Comparison of ENCODE assay signal across 24 cellular contexts in genomic region chr6:143288923-143289322, GRCh38.
DNase-seq lines count a peak whose midpoint lies in the region; ATAC-seq, FAIRE-seq and TF ChIP-seq lines count a peak whose summit lies in the region.
"Had no signal": no experiment of that assay in that cellular context is flagged by ENCODE, and none has a peak within 500 bp of the region (broad histone marks: within the 10 kb centered on the region; RNA-seq: fewer than 3 reads in every experiment).

No MANE protein-coding gene starts in this region.

- peak; percentile 19 for DNase-seq in activated CD4-positive, alpha-beta T cell treated with anti-CD3 and anti-CD28 coated beads, Interleukin-2, amount 10 ng/mL, durations not matched to agents 24 days and 14 days
- no peak for DNase-seq in activated CD4-positive, alpha-beta T cell treated with anti-CD3 and anti-CD28 coated beads for 48 hours
- DNase-seq in H1 (ENCODE audit: low read depth in 1 of 2, low spot score in 2 of 2) (peak in 1 of 2 experiments; percentile 46), AG20443 (ENCODE audit: low spot score) (no peak), amniotic stem cell (lab: John Stamatoyannopoulos, UW) (no peak)
- DNase-seq: BE2C; Calu3; CD8-positive, alpha-beta memory T cell; DND-41; GM23248; IMR-90; KG1; MG63; NCI-H1105 treated with DMSO at 0.1 percent for 48 hours; NCI-H2029; NCI-H446 treated with DMSO at 0.1 percent for 48 hours; NCI-H526 treated with DMSO at 0.1 percent for 48 hours; Right ventricle myocardium superior; RPMI8226 had no signal

- H2BK120ac ChIP-seq in H1 (replicated peaks; ENCODE audit: low read depth, low read length): no peak overlapping the region

- CTCF ChIA-PET in H1 (lab: Charles Lee; ENCODE audit: partially characterized antibody): no interaction called here

- FAIRE-seq in H1 (lab: Jason Lieb, UNC): peak; percentile 85

- no peak overlapping the region for H2BK12ac ChIP-seq in H1 (ENCODE audit: low read depth, low read length)

- no peak for ATAC-seq in GM19351 (IDR thresholded peaks at IDR 0.05; ENCODE audit: unreplicated experiment)
- no peak for ATAC-seq in activated CD4-positive, CD25-positive, alpha-beta regulatory T cell treated with anti-CD3 and anti-CD28 coated beads, Interleukin-2, amount 50 U/mL, for 24 hours

- H3K27ac ChIP-seq in H1 (ENCODE audit: low read depth, low read length): peak overlapping the region; percentile 79; the same call in 1 of the 2 replicates
- H3K27ac ChIP-seq in iPS-18a (ENCODE audit: low read length): peak overlapping the region; percentile 80
- H3K27ac ChIP-seq: 22Rv1, GM23248 had no signal

- no peak overlapping the region for H3K4ac ChIP-seq in H1 (replicated peaks; ENCODE audit: insufficient read length, low read depth, low read length)

- 0 out of 2 replicates have a peak overlapping the region, but pooled peaks have one; percentile 60 for H2BK5ac ChIP-seq in H1 (ENCODE audit: low read depth, low read length)

- no peak overlapping the region for H2AFZ ChIP-seq in H1 (ENCODE audit: low read length)
- H2AFZ ChIP-seq: GM23248 had no signal

- H3K4me2 ChIP-seq in H1 (ENCODE audit: insufficient read depth in 1 of 2, low read depth in 2 of 2, low read length in 2 of 2): peak overlapping the region; percentile 30 to 41; a peak in 2 of 4 replicates

- H3K18ac ChIP-seq in H1 (ENCODE audit: extremely low read depth, low read length): peak overlapping the region; percentile 81; the same call in 1 of the 2 replicates

- H3K79me2 ChIP-seq in H1 (ENCODE audit: control insufficient read depth in 1 of 2, insufficient read depth in 2 of 2, low read length in 2 of 2): no peaks in the 10 kb centered on the region

- no peaks in the 10 kb centered on the region for H3K4me1 Mint-ChIP-seq in activated CD4-positive, alpha-beta T cell treated with anti-CD3 and anti-CD28 coated beads, Interleukin-2, amount 10 ng/mL, durations not matched to agents 24 days and 14 days
- H3K4me1 Mint-ChIP-seq: CD14-positive monocyte; CD8-positive, alpha-beta memory T cell had no signal

- no peaks in the 10 kb centered on the region for H3K36me3 Mint-ChIP-seq in activated CD4-positive, alpha-beta T cell treated with anti-CD3 and anti-CD28 coated beads, Interleukin-2, amount 10 ng/mL, durations not matched to agents 24 days and 14 days (ENCODE audit: low read depth)
- H3K36me3 Mint-ChIP-seq: CD14-positive monocyte had no signal

- H3K9ac ChIP-seq in H1 (replicated peaks in 1 of 4; ENCODE audit: extremely low read depth in 1 of 4, low read depth in 3 of 4, low read length in 3 of 4) (no peak overlapping the region), iPS-18a (ENCODE audit: low read length) (no peak overlapping the region)
- H3K9ac ChIP-seq: GM23248 had no signal

- no peaks in the 10 kb centered on the region for H3K9me3 Mint-ChIP-seq in activated CD4-positive, alpha-beta T cell treated with anti-CD3 and anti-CD28 coated beads, Interleukin-2, amount 10 ng/mL, durations not matched to agents 24 days and 14 days
- H3K9me3 Mint-ChIP-seq: CD8-positive, alpha-beta memory T cell had no signal

- H3K23me2 ChIP-seq in H1 (ENCODE audit: low read depth, low read length): no peaks in the 10 kb centered on the region

- H3K27ac Mint-ChIP-seq in activated CD4-positive, alpha-beta T cell treated with anti-CD3 and anti-CD28 coated beads, Interleukin-2, amount 10 ng/mL, durations not matched to agents 24 days and 14 days: no peak overlapping the region
- H3K27ac Mint-ChIP-seq: CD14-positive monocyte; CD8-positive, alpha-beta memory T cell had no signal

- TF ChIP-seq EP300 in H1 (IDR thresholded peaks at IDR 0.05; ENCODE audit: borderline replicate concordance in 1 of 2, low read depth in 2 of 2, low read length in 2 of 2): 0 out of 3 replicates have a peak, but pooled peaks of 1 of the 2 experiments have one; percentile 37

- 7% methylated on average over 1 of the region's 1 CpG; no CpG with 5 or more reads in 1 of the 2 experiments for WGBS in H1 (ENCODE audit: extremely low coverage in 1 of 2, insufficient coverage in 1 of 2, insufficient read length in 1 of 2, insufficient replicate concordance in 2 of 2, low coverage in 1 of 2, low lambda C conversion rate in 2 of 2, missing lambda C conversion rate in 1 of 2), 2 experiments

- no peak for TF ChIP-seq CTCF in H1 (IDR thresholded peaks at IDR 0.05; ENCODE audit: control extremely low read depth in 1 of 3, insufficient read depth in 1 of 3, low read depth in 1 of 3, low read length in 3 of 3)

- H3K56ac ChIP-seq in H1 (replicated peaks; ENCODE audit: insufficient read length, low read depth, low read length): no peak overlapping the region

- TF ChIP-seq POLR2A in H1 (IDR thresholded peaks at IDR 0.05; ENCODE audit: control extremely low read depth in 1 of 2, low read depth in 2 of 2, low read length in 2 of 2): no peak

- no peak overlapping the region for H3K4me3 Mint-ChIP-seq in activated CD4-positive, alpha-beta T cell treated with anti-CD3 and anti-CD28 coated beads, Interleukin-2, amount 10 ng/mL, durations not matched to agents 24 days and 14 days
- H3K4me3 Mint-ChIP-seq: CD14-positive monocyte; CD8-positive, alpha-beta memory T cell had no signal

- H4K8ac ChIP-seq in H1 (ENCODE audit: extremely low read depth, insufficient read depth, low read length): no peak overlapping the region

- H3K4me1 ChIP-seq in H1 (replicated peaks in 1 of 4; ENCODE audit: control insufficient read depth in 3 of 4, insufficient read depth in 4 of 4, low read length in 3 of 4) (peaks cover 0 to 10% (median 4%) of the 10 kb centered on the region in 4 experiments; a peak in 5 of 7 replicates), iPS-18a (ENCODE audit: control insufficient read depth, low read depth, low read length) (peaks cover 21% of the 10 kb centered on the region)
- H3K4me1 ChIP-seq: BE2C had no signal

- no peak overlapping the region for H4K5ac ChIP-seq in H1 (ENCODE audit: insufficient read length, low read depth, low read length)

- H3K27me3 Mint-ChIP-seq in activated CD4-positive, alpha-beta T cell treated with anti-CD3 and anti-CD28 coated beads, Interleukin-2, amount 10 ng/mL, durations not matched to agents 24 days and 14 days: no peaks in the 10 kb centered on the region

- TF ChIP-seq RAD21 in H1 (IDR thresholded peaks at IDR 0.05 in 1 of 2, conservative IDR thresholded peaks at IDR 0.05 in 1 of 2; ENCODE audit: low read depth in 2 of 2, low read length in 2 of 2): no peak

- H3K36me3 ChIP-seq in H1 (ENCODE audit: control insufficient read depth in 2 of 4, insufficient read depth in 4 of 4, low read length in 3 of 4) (no peaks in the 10 kb centered on the region), iPS-18a (ENCODE audit: control insufficient read depth, low read depth, low read length) (no peaks in the 10 kb centered on the region)
- H3K36me3 ChIP-seq: BE2C, MG63 had no signal

- H3K79me1 ChIP-seq in H1 (ENCODE audit: low read depth, low read length): no peaks in the 10 kb centered on the region

- no peak overlapping the region for H2BK15ac ChIP-seq in H1 (ENCODE audit: low read length)

- intact Hi-C loops in activated CD4-positive, alpha-beta T cell treated with anti-CD3 and anti-CD28 coated beads, Interleukin-2, amount 10 ng/mL, durations not matched to agents 24 days and 14 days (cut with micrococcal nuclease): no loop called here

- H2BK20ac ChIP-seq in H1 (ENCODE audit: low read length): no peak overlapping the region

- no peak overlapping the region for H3K23ac ChIP-seq in H1 (ENCODE audit: insufficient read length)

- no peak overlapping the region for H3K14ac ChIP-seq in H1 (ENCODE audit: insufficient read length)

- H3K4me3 ChIP-seq in H1 (ENCODE audit: extremely low read depth in 1 of 4, insufficient read depth in 2 of 4, low read depth in 3 of 4, low read length in 4 of 4) (peak overlapping the region in 1 of 4 experiments; percentile 23; a peak in 1 of 8 replicates), iPS-18a (ENCODE audit: low read length) (no peak overlapping the region)
- H3K4me3 ChIP-seq: GM23248, MG63 had no signal

- peaks cover 0 to 3% of the 10 kb centered on the region in 2 experiments; a peak in 1 of 4 replicates for H3K9me3 ChIP-seq in H1 (ENCODE audit: insufficient read depth in 2 of 2, low read depth in 1 of 2, low read length in 1 of 2)
- H3K9me3 ChIP-seq in iPS-18a (ENCODE audit: control insufficient read depth, low read depth, low read length): no peaks in the 10 kb centered on the region
- H3K9me3 ChIP-seq: BE2C, MG63 had no signal

- no peak overlapping the region for H4K91ac ChIP-seq in H1 (replicated peaks; ENCODE audit: insufficient read length, low read length)

- POLR2A ChIA-PET in H1 (lab: Charles Lee; ENCODE audit: partially characterized antibody): interaction anchor here (1.0 kb wide), 1 partner anchor 12 kb away, joined by 4 read pairs; no protein-coding TSS in a partner anchor

- H4K20me1 ChIP-seq in H1 (replicated peaks in 1 of 2; ENCODE audit: control insufficient read depth in 1 of 2, insufficient read depth in 2 of 2, low read length in 2 of 2): no peaks in the 10 kb centered on the region

- no peak overlapping the region for H2AK5ac ChIP-seq in H1 (ENCODE audit: low read depth, low read length)

- H3K27me3 ChIP-seq in H1 (replicated peaks in 1 of 4; ENCODE audit: control insufficient read depth in 3 of 4, extremely low read depth in 1 of 4, insufficient read depth in 3 of 4, low read length in 3 of 4) (no peaks in the 10 kb centered on the region), iPS-18a (ENCODE audit: control insufficient read depth, insufficient read depth, low read length) (no peaks in the 10 kb centered on the region)
- H3K27me3 ChIP-seq: BE2C, MG63 had no signal

TF ChIP-seq in H1, 55 proteins besides CTCF, POLR2A, EP300 and RAD21 (continues in another document):
- no peak for TF ChIP-seq HDAC6 (IDR thresholded peaks at IDR 0.05; ENCODE audit: low read depth, low read length)
- 0 out of 2 replicates have a peak, but pooled peaks have one; percentile 12 for TF ChIP-seq TBP (IDR thresholded peaks at IDR 0.05; ENCODE audit: low read depth, low read length)
- no peak for TF ChIP-seq RFX5 (IDR thresholded peaks at IDR 0.05; ENCODE audit: borderline replicate concordance, low read depth, low read length)
- no peak for TF ChIP-seq MAFK (IDR thresholded peaks at IDR 0.05; ENCODE audit: low read depth, low read length)
- TF ChIP-seq PHF8 (conservative IDR thresholded peaks at IDR 0.05; ENCODE audit: low read depth, low read length): no peak
- no peak for TF ChIP-seq EZH2 (IDR thresholded peaks at IDR 0.05; ENCODE audit: low read depth, low read length, severe bottlenecking)
- no peak for TF ChIP-seq CHD2 (IDR thresholded peaks at IDR 0.05; ENCODE audit: low read length)
- TF ChIP-seq USF2 (IDR thresholded peaks at IDR 0.05; ENCODE audit: low read length): no peak
- no peak for TF ChIP-seq KDM4A (IDR thresholded peaks at IDR 0.05; ENCODE audit: low read depth, low read length, severe bottlenecking)
